Comparison of ENCODE assay signal across 9 cellular contexts in the genomic region with DNA sequence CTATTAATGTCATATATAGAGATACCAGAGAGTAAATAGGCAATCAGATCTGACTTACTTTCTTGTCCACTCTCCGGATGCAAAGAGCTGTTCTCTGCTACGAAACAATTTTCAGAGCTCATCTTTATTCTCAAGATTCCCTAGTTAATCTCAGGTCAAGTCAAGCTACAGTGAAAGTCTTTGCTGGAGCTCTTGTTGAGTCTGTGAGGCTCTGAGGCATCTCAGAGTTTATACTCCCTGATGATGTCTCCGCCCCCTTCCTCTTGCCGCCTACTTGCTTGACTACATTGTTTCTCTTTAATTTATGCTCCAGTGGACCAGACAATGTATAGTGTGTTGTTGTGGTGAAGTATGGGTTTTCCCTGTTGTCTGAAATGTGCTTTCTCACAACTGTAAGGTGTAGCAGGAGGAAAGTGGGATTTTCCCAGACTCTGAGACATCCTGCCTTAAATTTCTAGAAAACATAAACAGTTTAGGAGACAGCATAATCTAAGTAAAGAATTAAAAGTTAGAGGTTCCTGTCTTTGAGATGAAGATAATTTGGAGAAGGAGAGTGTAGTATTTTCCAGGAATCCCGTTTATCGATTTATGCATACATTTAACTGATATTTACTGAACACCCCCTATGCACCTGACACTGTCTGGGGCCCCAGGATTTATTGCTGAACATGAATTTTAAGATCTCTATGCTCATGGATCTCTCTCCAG. TPM values are rescaled to one million over a fixed set of nuclear protein-coding genes. Genes with fewer than 3 reads are reported as not detected.
DNase-seq lines count a peak whose midpoint lies in the region; ATAC-seq, FAIRE-seq and TF ChIP-seq lines count a peak whose summit lies in the region.
"Had no signal": no experiment of that assay in that cellular context is flagged by ENCODE, and none has a peak within 500 bp of the region (broad histone marks: within the 10 kb centered on the region; RNA-seq: fewer than 3 reads in every experiment).

CD69 (minus strand) TSS at position 203 of the 708 bp plus-strand sequence; CDS start at position 122, 81 bp downstream.

- H2AFZ ChIP-seq in endothelial cell of umbilical vein (ENCODE audit: low read depth, low read length) = peak within 1 kb of the TSS; percentile 69

- TF ChIP-seq POLR2A in GM19099 (IDR thresholded peaks at IDR 0.05; ENCODE audit: extremely low read depth, insufficient read length, low read depth) = peak; percentile 99
- TF ChIP-seq POLR2A in endothelial cell of umbilical vein (IDR thresholded peaks at IDR 0.05; ENCODE audit: low read depth, low read length) = no peak

- no peaks in the 10 kb centered on the region for H3K36me3 ChIP-seq in endothelial cell of umbilical vein (ENCODE audit: control insufficient read depth in 2 of 2, extremely low read depth in 1 of 2, insufficient read depth in 2 of 2, low read length in 2 of 2)

- H3K4me3 ChIP-seq in endothelial cell of umbilical vein (replicated peaks in 1 of 3; ENCODE audit: insufficient read depth in 1 of 3, low read depth in 1 of 3, low read length in 3 of 3) = peak within 1 kb of the TSS in 2 of 3 experiments; percentile 0 to 15

- intact Hi-C loops in endothelial cell of umbilical vein (cut with micrococcal nuclease) = no loop called here

- ATAC-seq in HG03439 (IDR thresholded peaks at IDR 0.05; ENCODE audit: unreplicated experiment) = peak; percentile 43
- no peak for ATAC-seq in left lobe of liver

- TF ChIP-seq CTCF in endothelial cell of umbilical vein (IDR thresholded peaks at IDR 0.05; ENCODE audit: extremely low read depth in 1 of 2, insufficient read depth in 1 of 2, low read depth in 1 of 2, low read length in 2 of 2) = no peak

- no peaks in the 10 kb centered on the region for H4K20me1 ChIP-seq in endothelial cell of umbilical vein (replicated peaks; ENCODE audit: control insufficient read depth, extremely low read depth, insufficient read depth, low read length)

- H3K4me1 ChIP-seq in endothelial cell of umbilical vein (ENCODE audit: control insufficient read depth, extremely low read depth, insufficient read depth, low read length) = peaks cover 13% of the 10 kb centered on the region

- FAIRE-seq in endothelial cell of umbilical vein (lab: Jason Lieb, UNC) = no peak

- H3K79me2 ChIP-seq in endothelial cell of umbilical vein (ENCODE audit: control insufficient read depth, insufficient read depth, low read length) = no peaks in the 10 kb centered on the region

- POLR2A ChIA-PET in endothelial cell of umbilical vein (lab: Charles Lee) = no interaction called here

- peak; percentile 84 for DNase-seq in activated CD4-positive, alpha-beta T cell treated with anti-CD3 and anti-CD28 coated beads for 48 hours
- DNase-seq in endothelial cell of umbilical vein (ENCODE audit: low read depth, low spot score) (peak; percentile 71), putamen (ENCODE audit: low spot score) (no peak), NCI-H1930 (lab: John Stamatoyannopoulos, UW) (no peak), left lobe of liver (ENCODE audit: low spot score) (no peak)
- peak; percentile 54 to 77 (median 77) for DNase-seq in stimulated activated CD4-positive, alpha-beta T cell treated with anti-CD3 and anti-CD28 coated beads, TNF-alpha, amount 100 ng/mL, for 48 hours (ENCODE audit: low read depth in 3 of 3)

- H3K27ac ChIP-seq in endothelial cell of umbilical vein (ENCODE audit: insufficient read depth, low read depth, low read length) = no peak within 1 kb of the TSS
- H3K27ac ChIP-seq: VCaP had no signal

- H3K9ac ChIP-seq in endothelial cell of umbilical vein (replicated peaks; ENCODE audit: extremely low read depth, insufficient read depth, low read length) = no peak within 1 kb of the TSS

- H3K27me3 ChIP-seq in endothelial cell of umbilical vein (ENCODE audit: control insufficient read depth in 2 of 2, insufficient read depth in 2 of 2, low read length in 2 of 2) = no peaks in the 10 kb centered on the region

- BruUV-seq in endothelial cell of umbilical vein (replicated peaks; lab: Mats Ljungman, UMichigan) = no TSS peak

- peak within 1 kb of the TSS; percentile 12 for H3K4me2 ChIP-seq in endothelial cell of umbilical vein (ENCODE audit: insufficient read depth, low read length)

- dilution Hi-C loops in endothelial cell of umbilical vein (cut with MboI; ENCODE audit: extremely low pct_ligation_motif_present, low sequenced_read_pairs) = no loop called here

- no peaks in the 10 kb centered on the region for H3K9me1 ChIP-seq in endothelial cell of umbilical vein (replicated peaks; ENCODE audit: control insufficient read depth, extremely low read depth, insufficient read depth, low read length)

- CTCF ChIA-PET in endothelial cell of umbilical vein (lab: Charles Lee) = interaction anchor here (0.6 to 3.2 kb wide), 7 partner anchors 10 to 240 kb away, joined by 3 to 30 read pairs (median 5); no protein-coding TSS in a partner anchor

- H3K9me3 ChIP-seq in endothelial cell of umbilical vein (replicated peaks; ENCODE audit: control insufficient read depth, insufficient read depth, low read length) = no peaks in the 10 kb centered on the region

TF ChIP-seq in endothelial cell of umbilical vein, 7 proteins besides CTCF, POLR2A, EP300 and RAD21:
- TF ChIP-seq GATA2 (IDR thresholded peaks at IDR 0.05; ENCODE audit: insufficient read depth, insufficient read length, low read depth, low read length) = no peak
- TF ChIP-seq EZH2 (IDR thresholded peaks at IDR 0.05; ENCODE audit: borderline replicate concordance, low read depth, low read length, severe bottlenecking) = no peak
- TF ChIP-seq JUN (IDR thresholded peaks at IDR 0.05; ENCODE audit: borderline replicate concordance, insufficient read depth, insufficient read length, low read depth) = no peak
- no peak for TF ChIP-seq POLR2AphosphoS5 (IDR thresholded peaks at IDR 0.05; ENCODE audit: insufficient read depth, low read depth, low read length)
- no peak for TF ChIP-seq FOS (IDR thresholded peaks at IDR 0.05; ENCODE audit: borderline replicate concordance, insufficient read depth, low read length)
- TF ChIP-seq, protein P1, sequence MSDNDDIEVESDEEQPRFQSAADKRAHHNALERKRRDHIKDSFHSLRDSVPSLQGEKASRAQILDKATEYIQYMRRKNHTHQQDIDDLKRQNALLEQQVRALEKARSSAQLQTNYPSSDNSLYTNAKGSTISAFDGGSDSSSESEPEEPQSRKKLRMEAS (IDR thresholded peaks at IDR 0.05; ENCODE audit: insufficient read depth, insufficient read length) = no peak
- no peak for TF ChIP-seq MYC (IDR thresholded peaks at IDR 0.05; ENCODE audit: low read depth, low read length)
TF ChIP-seq in endothelial cell of umbilical vein: peak in this region for 0.

RNA-seq across cellular contexts. Expression of gene CD69, which starts in this region (rescaled TPM):
- total RNA-seq in endothelial cell of umbilical vein (0.49 and 1.2 TPM in 2 replicates), left lobe of liver (0.53 TPM)
- 2.9 and 4.4 TPM in 2 replicates for polyA plus RNA-seq in endothelial cell of umbilical vein
- polyA plus RNA-seq in endothelial cell of umbilical vein (2011; cell fraction: cytosol; rRNA removed) = 3.6 and 4.4 TPM in 2 replicates
- polyA plus RNA-seq in endothelial cell of umbilical vein (2011; cell fraction: nucleus; rRNA removed) = 17.7 and 22.0 TPM in 2 replicates
- polyA plus RNA-seq in endothelial cell of umbilical vein (2012) = 20.6 and 39.3 TPM in 2 replicates
- 6.4 and 7.9 TPM in 2 replicates for polyA minus RNA-seq in endothelial cell of umbilical vein
- polyA minus RNA-seq in endothelial cell of umbilical vein (2011; cell fraction: cytosol; rRNA and poly(A)+ RNA removed) = not detected
- polyA minus RNA-seq in endothelial cell of umbilical vein (2011; cell fraction: nucleus; rRNA and poly(A)+ RNA removed) = 11.8 and 17.0 TPM in 2 replicates

Comparison
In these comparisons a context has a peak if more than half of its experiments do, and no peak if none do; other contexts are left out.
1. DNase-seq: peak in activated CD4-positive, alpha-beta T cell treated with anti-CD3 and anti-CD28 coated beads for 48 hours (single experiment), endothelial cell of umbilical vein (single experiment) and stimulated activated CD4-positive, alpha-beta T cell treated with anti-CD3 and anti-CD28 coated beads, TNF-alpha, amount 100 ng/mL, for 48 hours (3 of 3); none in putamen (single experiment), NCI-H1930 (0 of 2) and left lobe of liver (single experiment).